24 cellular contexts compared by ENCODE assay signal in genomic region chr7:2611401-2611800, GRCh38.
"Had no signal": no experiment of that assay in that cellular context is flagged by ENCODE, and none has a peak within 500 bp of the region (broad histone marks: within the 10 kb centered on the region; RNA-seq: fewer than 3 reads in every experiment).

No MANE protein-coding gene starts in this region.

- H3K4me3 ChIP-seq: lung, thyroid gland had no signal

- DNase-seq: activated CD4-positive, alpha-beta memory T cell treated with anti-CD3 and anti-CD28 coated beads for 36 hours; activated CD4-positive, alpha-beta T cell treated with anti-CD3 and anti-CD28 coated beads for 36 hours; activated gamma-delta T cell treated with Interleukin-2 at 50 U/mL for 16 hours; activated T-cell treated with anti-CD3 and anti-CD28 coated beads for 4 hours; amniotic stem cell; foreskin keratinocyte; glutamatergic neuron; hippocampal formation; islet precursor cell; nephron progenitor cell; occipital lobe; posterior cingulate gyrus; retina; stimulated activated CD4-positive, alpha-beta T cell treated with anti-CD3 and anti-CD28 coated beads, Interleukin-12 subunit alpha, Interleukin-12 subunit beta, amount 100 ng/mL, for 4 hours; stimulated activated CD4-positive, alpha-beta T cell treated with anti-CD3 and anti-CD28 coated beads, Interleukin-1b, Interleukin-23, amount 100 ng/mL, for 48 hours; stimulated activated CD8-positive, alpha-beta memory T cell treated with anti-CD3 and anti-CD28 coated beads, Interleukin-4, amount 100 ng/mL, for 48 hours; stimulated activated naive CD4-positive, alpha-beta T cell treated with Interleukin-2 at 50 U/mL for 16 hours; T-helper 2 cell; thyroid gland had no signal

- H3K27ac ChIP-seq: foreskin keratinocyte had no signal

- H3K4me1 ChIP-seq: foreskin keratinocyte had no signal

- H3K9me3 ChIP-seq: thyroid gland had no signal

- H3K36me3 Mint-ChIP-seq: activated CD4-positive, alpha-beta memory T cell treated with anti-CD3 and anti-CD28 coated beads for 36 hours; activated naive CD4-positive, alpha-beta T cell treated with anti-CD3 and anti-CD28 coated beads, Interleukin-2, amount 50 U/mL, for 72 hours; WTC11 had no signal

- H3K9me3 Mint-ChIP-seq: activated CD4-positive, alpha-beta memory T cell treated with anti-CD3 and anti-CD28 coated beads for 36 hours; activated naive CD4-positive, alpha-beta T cell treated with anti-CD3 and anti-CD28 coated beads, Interleukin-2, amount 50 U/mL, for 72 hours; activated T-helper 1 cell treated with anti-CD3 and anti-CD28 coated beads, Interleukin-12 subunit alpha, Interleukin-12 subunit beta, Interleukin-2, Interleukin-4 antibody, amounts not matched to agents 30 ng/mL and 10 ng/mL and 1 ng/mL, durations not matched to agents 14 hours and 24 hours and 36 hours; mesothelial cell of epicardium; nephron progenitor cell; WTC11 had no signal

- H3K27ac Mint-ChIP-seq: activated CD4-positive, alpha-beta memory T cell treated with anti-CD3 and anti-CD28 coated beads for 36 hours; activated CD4-positive, alpha-beta T cell treated with anti-CD3 and anti-CD28 coated beads for 36 hours; activated T-helper 1 cell treated with anti-CD3 and anti-CD28 coated beads, Interleukin-12 subunit alpha, Interleukin-12 subunit beta, Interleukin-2, Interleukin-4 antibody, amounts not matched to agents 30 ng/mL and 10 ng/mL and 1 ng/mL, durations not matched to agents 14 hours and 24 hours and 36 hours; mesothelial cell of epicardium; nephron progenitor cell had no signal

- H3K27me3 ChIP-seq: thyroid gland had no signal

- H3K27me3 Mint-ChIP-seq: activated CD4-positive, alpha-beta memory T cell treated with anti-CD3 and anti-CD28 coated beads for 36 hours; activated CD4-positive, alpha-beta T cell treated with anti-CD3 and anti-CD28 coated beads for 36 hours had no signal

- H3K4me3 Mint-ChIP-seq: activated CD4-positive, alpha-beta memory T cell treated with anti-CD3 and anti-CD28 coated beads for 36 hours; activated CD4-positive, alpha-beta T cell treated with anti-CD3 and anti-CD28 coated beads for 36 hours; activated T-helper 1 cell treated with anti-CD3 and anti-CD28 coated beads, Interleukin-12 subunit alpha, Interleukin-12 subunit beta, Interleukin-2, Interleukin-4 antibody, amounts not matched to agents 30 ng/mL and 10 ng/mL and 1 ng/mL, durations not matched to agents 14 hours and 24 hours and 36 hours; mesothelial cell of epicardium; nephron progenitor cell; WTC11 had no signal
